ENCODE assay signal across 11 cellular contexts in the genomic region with DNA sequence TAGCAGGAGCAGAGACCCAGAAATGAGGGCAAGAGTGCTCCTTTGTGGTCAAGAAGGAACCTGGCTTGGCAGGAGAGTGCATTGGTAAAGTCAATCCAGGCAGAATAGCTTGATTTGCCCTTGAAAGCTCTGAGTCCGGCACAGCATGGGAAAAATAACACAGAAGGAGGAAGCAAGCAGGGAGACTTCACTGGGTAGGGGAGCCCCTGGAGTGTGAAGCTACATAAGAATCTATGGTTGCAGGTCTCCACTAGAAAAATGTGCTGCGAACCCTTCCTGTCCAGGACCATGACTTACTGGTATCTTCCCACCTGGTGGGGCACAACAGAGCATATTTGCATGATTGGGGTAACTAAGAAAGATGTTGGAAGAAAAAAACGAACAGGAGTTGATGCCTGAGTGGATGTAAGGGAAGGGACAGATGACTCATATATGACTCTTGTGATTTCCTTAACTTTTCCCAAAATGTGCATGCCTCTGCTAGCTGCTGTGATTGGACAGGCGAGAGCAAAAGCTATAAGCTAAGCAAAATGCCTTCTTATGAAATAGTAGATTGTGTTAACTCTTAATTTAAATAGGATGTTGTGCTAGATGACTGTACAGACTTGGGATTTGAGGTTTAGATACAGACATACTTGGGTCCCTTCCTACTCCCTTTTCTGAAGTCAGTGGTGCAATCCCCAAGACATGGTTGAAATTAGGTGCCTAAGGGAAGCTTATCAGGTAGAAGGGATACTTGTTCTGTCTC. TPM values are rescaled to one million over a fixed set of nuclear protein-coding genes. Genes with fewer than 3 reads are reported as not detected.
DNase-seq lines count a peak whose midpoint lies in the region; ATAC-seq, FAIRE-seq and TF ChIP-seq lines count a peak whose summit lies in the region.
"Had no signal": no experiment of that assay in that cellular context is flagged by ENCODE, and none has a peak within 500 bp of the region (broad histone marks: within the 10 kb centered on the region; RNA-seq: fewer than 3 reads in every experiment).

No MANE protein-coding gene starts in this region.

- H3K27ac ChIP-seq in skin epidermis = peak overlapping the region in 15 of 21 experiments; percentile 5 to 67 (median 47)
- peak overlapping the region in 1 of 2 donors; percentile 68 for H3K27ac ChIP-seq in small intestine (ENCODE audit: low read depth in 1 of 2, low read length in 1 of 2)

- peaks cover 35% of the 10 kb centered on the region for H3K4me1 Mint-ChIP-seq in WTC11

- H3K4me1 ChIP-seq in small intestine (ENCODE audit: control insufficient read depth in 2 of 2, insufficient read depth in 1 of 2, low read depth in 1 of 2, low read length in 1 of 2) = no peaks in the 10 kb centered on the region

- H3K36me3 Mint-ChIP-seq in WTC11 = no peaks in the 10 kb centered on the region

- FAIRE-seq in small intestine (lab: Jason Lieb, UNC) = no peak

- CTCF ChIA-PET in WTC11 (lab: Charles Lee) = no interaction called here

- POLR2A ChIA-PET in WTC11 (lab: Charles Lee) = no interaction called here

- DNase-seq in GM03348 (ENCODE audit: low spot score) (peak; percentile 46), WTC11 (ENCODE audit: low spot score) (no peak), fibroblast of the conjunctiva (ENCODE audit: low read depth) (peak; percentile 32), small intestine (no peak), retina (no peak)
- DNase-seq: activated CD4-positive, CD25-positive, alpha-beta regulatory T cell; activated naive CD4-positive, alpha-beta T cell treated with anti-CD3 and anti-CD28 coated beads for 36 hours; DMS153 had no signal

- no peak for ATAC-seq in WTC11
- ATAC-seq in HG02571 (IDR thresholded peaks at IDR 0.05; ENCODE audit: unreplicated experiment) = no peak
- ATAC-seq in HG02938 (IDR thresholded peaks at IDR 0.05; ENCODE audit: unreplicated experiment) = no peak

- H3K4me3 Mint-ChIP-seq in WTC11 = no peak overlapping the region; the same call in 1 of the 2 replicates
- H3K4me3 Mint-ChIP-seq: activated naive CD4-positive, alpha-beta T cell treated with anti-CD3 and anti-CD28 coated beads for 36 hours had no signal

- H3K27ac Mint-ChIP-seq in WTC11 = no peak overlapping the region
- H3K27ac Mint-ChIP-seq: activated naive CD4-positive, alpha-beta T cell treated with anti-CD3 and anti-CD28 coated beads for 36 hours had no signal

- H3K27me3 Mint-ChIP-seq in WTC11 (ENCODE audit: low read depth) = peaks cover 22% of the 10 kb centered on the region

- H3K4me3 ChIP-seq in skin epidermis (no peak overlapping the region), small intestine (ENCODE audit: low read depth in 1 of 2, low read length in 2 of 2) (no peak overlapping the region)

- no peaks in the 10 kb centered on the region for H3K9me3 ChIP-seq in small intestine (ENCODE audit: control insufficient read depth, low read depth)

- no peak for TF ChIP-seq CTCF in WTC11 (IDR thresholded peaks at IDR 0.05)

- H3K9me3 Mint-ChIP-seq in WTC11 = 0 out of 2 replicates have a peak, but pooled peaks cover 4% of the 10 kb centered on the region
- H3K9me3 Mint-ChIP-seq: activated naive CD4-positive, alpha-beta T cell treated with anti-CD3 and anti-CD28 coated beads for 36 hours had no signal

- no peaks in the 10 kb centered on the region for H3K36me3 ChIP-seq in small intestine (ENCODE audit: control insufficient read depth in 2 of 2, insufficient read depth in 2 of 2, low read length in 2 of 2)

- H3K27me3 ChIP-seq in small intestine (ENCODE audit: control insufficient read depth in 2 of 2, insufficient read depth in 2 of 2, low read length in 2 of 2) = no peaks in the 10 kb centered on the region

- WGBS in small intestine, 3 donors = 61 to 66% (median 62%) methylated on average over 4 of the region's 4 CpGs

TF ChIP-seq in WTC11, 78 proteins besides CTCF, POLR2A, EP300 and RAD21 (continues in another document):
- TF ChIP-seq, protein P1, sequence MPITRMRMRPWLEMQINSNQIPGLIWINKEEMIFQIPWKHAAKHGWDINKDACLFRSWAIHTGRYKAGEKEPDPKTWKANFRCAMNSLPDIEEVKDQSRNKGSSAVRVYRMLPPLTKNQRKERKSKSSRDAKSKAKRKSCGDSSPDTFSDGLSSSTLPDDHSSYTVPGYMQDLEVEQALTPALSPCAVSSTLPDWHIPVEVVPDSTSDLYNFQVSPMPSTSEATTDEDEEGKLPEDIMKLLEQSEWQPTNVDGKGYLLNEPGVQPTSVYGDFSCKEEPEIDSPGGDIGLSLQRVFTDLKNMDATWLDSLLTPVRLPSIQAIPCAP (CRISPR knock-in tag; IDR thresholded peaks at IDR 0.05) = no peak
- TF ChIP-seq NR1H2 (CRISPR knock-in tag; IDR thresholded peaks at IDR 0.05) = no peak
- peak; percentile 51 for TF ChIP-seq ZNF423 (CRISPR knock-in tag; IDR thresholded peaks at IDR 0.05)
- TF ChIP-seq ZNF263 (CRISPR knock-in tag; IDR thresholded peaks at IDR 0.05; ENCODE audit: low read depth) = no peak
- TF ChIP-seq, protein P2, sequence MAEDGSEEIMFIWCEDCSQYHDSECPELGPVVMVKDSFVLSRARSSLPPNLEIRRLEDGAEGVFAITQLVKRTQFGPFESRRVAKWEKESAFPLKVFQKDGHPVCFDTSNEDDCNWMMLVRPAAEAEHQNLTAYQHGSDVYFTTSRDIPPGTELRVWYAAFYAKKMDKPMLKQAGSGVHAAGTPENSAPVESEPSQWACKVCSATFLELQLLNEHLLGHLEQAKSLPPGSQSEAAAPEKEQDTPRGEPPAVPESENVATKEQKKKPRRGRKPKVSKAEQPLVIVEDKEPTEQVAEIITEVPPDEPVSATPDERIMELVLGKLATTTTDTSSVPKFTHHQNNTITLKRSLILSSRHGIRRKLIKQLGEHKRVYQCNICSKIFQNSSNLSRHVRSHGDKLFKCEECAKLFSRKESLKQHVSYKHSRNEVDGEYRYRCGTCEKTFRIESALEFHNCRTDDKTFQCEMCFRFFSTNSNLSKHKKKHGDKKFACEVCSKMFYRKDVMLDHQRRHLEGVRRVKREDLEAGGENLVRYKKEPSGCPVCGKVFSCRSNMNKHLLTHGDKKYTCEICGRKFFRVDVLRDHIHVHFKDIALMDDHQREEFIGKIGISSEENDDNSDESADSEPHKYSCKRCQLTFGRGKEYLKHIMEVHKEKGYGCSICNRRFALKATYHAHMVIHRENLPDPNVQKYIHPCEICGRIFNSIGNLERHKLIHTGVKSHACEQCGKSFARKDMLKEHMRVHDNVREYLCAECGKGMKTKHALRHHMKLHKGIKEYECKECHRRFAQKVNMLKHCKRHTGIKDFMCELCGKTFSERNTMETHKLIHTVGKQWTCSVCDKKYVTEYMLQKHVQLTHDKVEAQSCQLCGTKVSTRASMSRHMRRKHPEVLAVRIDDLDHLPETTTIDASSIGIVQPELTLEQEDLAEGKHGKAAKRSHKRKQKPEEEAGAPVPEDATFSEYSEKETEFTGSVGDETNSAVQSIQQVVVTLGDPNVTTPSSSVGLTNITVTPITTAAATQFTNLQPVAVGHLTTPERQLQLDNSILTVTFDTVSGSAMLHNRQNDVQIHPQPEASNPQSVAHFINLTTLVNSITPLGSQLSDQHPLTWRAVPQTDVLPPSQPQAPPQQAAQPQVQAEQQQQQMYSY (CRISPR knock-in tag; IDR thresholded peaks at IDR 0.05) = peak; percentile 61
- TF ChIP-seq, protein P3, sequence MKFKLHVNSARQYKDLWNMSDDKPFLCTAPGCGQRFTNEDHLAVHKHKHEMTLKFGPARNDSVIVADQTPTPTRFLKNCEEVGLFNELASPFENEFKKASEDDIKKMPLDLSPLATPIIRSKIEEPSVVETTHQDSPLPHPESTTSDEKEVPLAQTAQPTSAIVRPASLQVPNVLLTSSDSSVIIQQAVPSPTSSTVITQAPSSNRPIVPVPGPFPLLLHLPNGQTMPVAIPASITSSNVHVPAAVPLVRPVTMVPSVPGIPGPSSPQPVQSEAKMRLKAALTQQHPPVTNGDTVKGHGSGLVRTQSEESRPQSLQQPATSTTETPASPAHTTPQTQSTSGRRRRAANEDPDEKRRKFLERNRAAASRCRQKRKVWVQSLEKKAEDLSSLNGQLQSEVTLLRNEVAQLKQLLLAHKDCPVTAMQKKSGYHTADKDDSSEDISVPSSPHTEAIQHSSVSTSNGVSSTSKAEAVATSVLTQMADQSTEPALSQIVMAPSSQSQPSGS (CRISPR knock-in tag; IDR thresholded peaks at IDR 0.05; ENCODE audit: borderline replicate concordance, low read depth) = no peak
- no peak for TF ChIP-seq GRHL2 (CRISPR knock-in tag; IDR thresholded peaks at IDR 0.05; ENCODE audit: insufficient replicate concordance, severe bottlenecking)
- no peak for TF ChIP-seq PRRX2 (CRISPR knock-in tag; IDR thresholded peaks at IDR 0.05)
- no peak for TF ChIP-seq FOXJ3 (CRISPR knock-in tag; IDR thresholded peaks at IDR 0.05; ENCODE audit: borderline replicate concordance)
- TF ChIP-seq ZNF138 (CRISPR knock-in tag; conservative IDR thresholded peaks at IDR 0.05) = no peak
- TF ChIP-seq, protein P4, sequence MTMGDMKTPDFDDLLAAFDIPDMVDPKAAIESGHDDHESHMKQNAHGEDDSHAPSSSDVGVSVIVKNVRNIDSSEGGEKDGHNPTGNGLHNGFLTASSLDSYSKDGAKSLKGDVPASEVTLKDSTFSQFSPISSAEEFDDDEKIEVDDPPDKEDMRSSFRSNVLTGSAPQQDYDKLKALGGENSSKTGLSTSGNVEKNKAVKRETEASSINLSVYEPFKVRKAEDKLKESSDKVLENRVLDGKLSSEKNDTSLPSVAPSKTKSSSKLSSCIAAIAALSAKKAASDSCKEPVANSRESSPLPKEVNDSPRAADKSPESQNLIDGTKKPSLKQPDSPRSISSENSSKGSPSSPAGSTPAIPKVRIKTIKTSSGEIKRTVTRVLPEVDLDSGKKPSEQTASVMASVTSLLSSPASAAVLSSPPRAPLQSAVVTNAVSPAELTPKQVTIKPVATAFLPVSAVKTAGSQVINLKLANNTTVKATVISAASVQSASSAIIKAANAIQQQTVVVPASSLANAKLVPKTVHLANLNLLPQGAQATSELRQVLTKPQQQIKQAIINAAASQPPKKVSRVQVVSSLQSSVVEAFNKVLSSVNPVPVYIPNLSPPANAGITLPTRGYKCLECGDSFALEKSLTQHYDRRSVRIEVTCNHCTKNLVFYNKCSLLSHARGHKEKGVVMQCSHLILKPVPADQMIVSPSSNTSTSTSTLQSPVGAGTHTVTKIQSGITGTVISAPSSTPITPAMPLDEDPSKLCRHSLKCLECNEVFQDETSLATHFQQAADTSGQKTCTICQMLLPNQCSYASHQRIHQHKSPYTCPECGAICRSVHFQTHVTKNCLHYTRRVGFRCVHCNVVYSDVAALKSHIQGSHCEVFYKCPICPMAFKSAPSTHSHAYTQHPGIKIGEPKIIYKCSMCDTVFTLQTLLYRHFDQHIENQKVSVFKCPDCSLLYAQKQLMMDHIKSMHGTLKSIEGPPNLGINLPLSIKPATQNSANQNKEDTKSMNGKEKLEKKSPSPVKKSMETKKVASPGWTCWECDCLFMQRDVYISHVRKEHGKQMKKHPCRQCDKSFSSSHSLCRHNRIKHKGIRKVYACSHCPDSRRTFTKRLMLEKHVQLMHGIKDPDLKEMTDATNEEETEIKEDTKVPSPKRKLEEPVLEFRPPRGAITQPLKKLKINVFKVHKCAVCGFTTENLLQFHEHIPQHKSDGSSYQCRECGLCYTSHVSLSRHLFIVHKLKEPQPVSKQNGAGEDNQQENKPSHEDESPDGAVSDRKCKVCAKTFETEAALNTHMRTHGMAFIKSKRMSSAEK (CRISPR knock-in tag; IDR thresholded peaks at IDR 0.05; ENCODE audit: borderline replicate concordance) = no peak

RNA-seq across cellular contexts. Expression of a gene that starts 3.3 kb away (rescaled TPM):
- 10.5 to 11.1 TPM (median 10.8 TPM) in 3 replicates for total RNA-seq in WTC11 (2021)
- 10 to 100 TPM; 33.6 to 37.8 (median 34.3) TPM for polyA plus RNA-seq in small intestine

Comparison
In these comparisons a context has a peak if more than half of its experiments do, and no peak if none do; other contexts are left out.
1. DNase-seq: peak in GM03348 (single experiment) and fibroblast of the conjunctiva (single experiment); none in WTC11 (single experiment), small intestine (single experiment) and retina (single experiment).